8 cellular contexts compared by ENCODE assay signal in the genomic region with DNA sequence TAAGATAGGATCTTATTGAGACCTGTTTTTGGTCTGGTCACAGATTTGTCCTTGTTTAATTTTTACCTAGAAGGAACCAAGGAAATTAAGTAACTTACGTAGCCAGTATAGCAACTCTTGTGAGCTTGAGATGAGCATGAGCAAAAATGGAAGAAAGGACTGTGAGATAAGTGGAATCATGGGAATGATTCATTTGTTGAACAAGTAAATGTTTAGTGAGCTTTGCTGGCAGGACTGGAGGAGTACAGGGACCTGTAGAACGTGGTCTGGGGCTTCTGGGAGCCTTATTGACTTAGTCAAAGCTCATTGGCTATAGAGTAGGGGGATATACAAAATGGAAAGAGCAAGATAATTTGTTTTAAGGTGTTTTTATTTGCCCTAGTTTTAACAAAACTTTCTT. TPM values are rescaled to one million over a fixed set of nuclear protein-coding genes. Genes with fewer than 3 reads are reported as not detected.
DNase-seq lines count a peak whose midpoint lies in the region.

No MANE protein-coding gene starts in this region.

- in situ Hi-C loops in SK-MEL-5 (cut with HindIII; ENCODE audit: low pct_unique_long_range_greater_than_20kb, low sequenced_read_pairs), result no loop called here

- peak; percentile 22 for DNase-seq in activated CD4-positive, alpha-beta T cell treated with anti-CD3 and anti-CD28 coated beads for 48 hours
- no peak for DNase-seq in activated CD4-positive, alpha-beta T cell treated with anti-CD3 and anti-CD28 coated beads, Interleukin-2, amount 50 U/mL, for 48 hours
- DNase-seq in SK-MEL-5 (ENCODE audit: low read depth, low spot score) (peak; percentile 15), fibroblast of peridontal ligament (ENCODE audit: extremely low read depth) (peak; percentile 47), skeletal muscle cell (ENCODE audit: low read depth) (no peak), cortex of kidney (lab: John Stamatoyannopoulos, UW) (no peak)
- DNase-seq in activated effector memory CD4-positive, alpha-beta T cell treated with Interleukin-2 at 50 U/mL for 16 hours, result no peak
- no peak for DNase-seq in activated CD4-positive, CD25-positive, alpha-beta regulatory T cell treated with anti-CD3 and anti-CD28 coated beads, Interleukin-2, amount 50 U/mL, for 72 hours

- H3K4me3 ChIP-seq in skeletal muscle cell (ENCODE audit: low read depth, low read length), result peak overlapping the region; percentile 88

RNA-seq across cellular contexts. Expression of gene RAD23B, which starts 3.0 kb away (rescaled TPM):
- 106 and 107 TPM in 2 replicates for total RNA-seq in SK-MEL-5 (2014; rRNA removed; shearing (Covaris generic))
- polyA plus RNA-seq in SK-MEL-5 (2015; cell fraction: cytosol; rRNA removed), result 120 and 135 TPM in 2 replicates
- 15.5 and 30.8 TPM in 2 replicates for polyA plus RNA-seq in SK-MEL-5 (2015; cell fraction: nucleus; rRNA removed)

Comparison
In these comparisons a context has a peak if more than half of its experiments do, and no peak if none do; other contexts are left out.
1. DNase-seq: peak in activated CD4-positive, alpha-beta T cell treated with anti-CD3 and anti-CD28 coated beads for 48 hours (single experiment), SK-MEL-5 (single experiment) and fibroblast of peridontal ligament (single experiment); none in activated CD4-positive, alpha-beta T cell treated with anti-CD3 and anti-CD28 coated beads, Interleukin-2, amount 50 U/mL, for 48 hours (0 of 2), skeletal muscle cell (single experiment), activated effector memory CD4-positive, alpha-beta T cell treated with Interleukin-2 at 50 U/mL for 16 hours (single experiment), cortex of kidney (single experiment) and activated CD4-positive, CD25-positive, alpha-beta regulatory T cell treated with anti-CD3 and anti-CD28 coated beads, Interleukin-2, amount 50 U/mL, for 72 hours (single experiment).